14 cellular contexts compared by ENCODE assay signal in genomic region chr13:110360598-110360997, GRCh38. TPM values are rescaled to one million over a fixed set of nuclear protein-coding genes. Genes with fewer than 3 reads are reported as not detected.
DNase-seq lines count a peak whose midpoint lies in the region; ATAC-seq, FAIRE-seq and TF ChIP-seq lines count a peak whose summit lies in the region.
"Had no signal": no experiment of that assay in that cellular context is flagged by ENCODE, and none has a peak within 500 bp of the region (broad histone marks: within the 10 kb centered on the region; RNA-seq: fewer than 3 reads in every experiment).

No MANE protein-coding gene starts in this region.

- peak; percentile 67 for FAIRE-seq in D721Med (lab: Jason Lieb, UNC)

- H3K23ac ChIP-seq in mesenchymal stem cell (ENCODE audit: low read length in 2 of 2), result no peak overlapping the region

- H4K91ac ChIP-seq in mesenchymal stem cell (ENCODE audit: low read length), result peak overlapping the region; percentile 83

- H3K27ac ChIP-seq in brain microvascular endothelial cell, result peak overlapping the region; percentile 100
- H3K27ac ChIP-seq in mesenchymal stem cell (ENCODE audit: low read length, poor library complexity, severe bottlenecking), result peak overlapping the region; percentile 77
- peak overlapping the region; percentile 97 for H3K27ac ChIP-seq in smooth muscle cell (ENCODE audit: low read depth)
- no peak overlapping the region for H3K27ac ChIP-seq in SJCRH30
- H3K27ac ChIP-seq: PC-9, VCaP had no signal

- H2BK120ac ChIP-seq in mesenchymal stem cell (ENCODE audit: low read depth, low read length), result no peak overlapping the region

- peak overlapping the region in 1 of 2 experiments; percentile 40 for H3K18ac ChIP-seq in mesenchymal stem cell (ENCODE audit: low read depth in 1 of 2, low read length in 2 of 2)

- peak overlapping the region; percentile 83 for H4K8ac ChIP-seq in mesenchymal stem cell (ENCODE audit: low read length)

- H3K79me1 ChIP-seq in mesenchymal stem cell (replicated peaks; ENCODE audit: low read length, poor library complexity, severe bottlenecking), result peaks cover 19% of the 10 kb centered on the region

- H3F3A ChIP-seq in smooth muscle cell (ENCODE audit: low read depth), result peaks cover 68% of the 10 kb centered on the region

- H3K27me3 ChIP-seq in brain microvascular endothelial cell (replicated peaks) (no peaks in the 10 kb centered on the region), mesenchymal stem cell (ENCODE audit: control insufficient read depth in 1 of 2, insufficient read depth in 1 of 2, low read length in 2 of 2) (no peaks in the 10 kb centered on the region), smooth muscle cell (ENCODE audit: low read depth) (no peaks in the 10 kb centered on the region), SJCRH30 (no peaks in the 10 kb centered on the region)

- peaks cover 23% of the 10 kb centered on the region for H3K4me1 ChIP-seq in mesenchymal stem cell (ENCODE audit: control insufficient read depth, insufficient read depth, low read depth, low read length)
- H3K4me1 ChIP-seq in smooth muscle cell (ENCODE audit: low read depth), result peaks cover 15% of the 10 kb centered on the region
- H3K4me1 ChIP-seq in SJCRH30, result no peaks in the 10 kb centered on the region

- H3K36me3 ChIP-seq in brain microvascular endothelial cell (replicated peaks) (peaks cover 72% of the 10 kb centered on the region), mesenchymal stem cell (ENCODE audit: control insufficient read depth in 1 of 2, insufficient read depth in 2 of 2, low read depth in 1 of 2, low read length in 2 of 2) (peaks cover 19 to 35% of the 10 kb centered on the region in 2 experiments), smooth muscle cell (ENCODE audit: low read depth) (peaks cover 4% of the 10 kb centered on the region), SJCRH30 (peaks cover 38% of the 10 kb centered on the region)

- peaks cover 92% of the 10 kb centered on the region for H3K79me2 ChIP-seq in smooth muscle cell (ENCODE audit: low read depth)

- peak overlapping the region; percentile 87 for H2AK5ac ChIP-seq in mesenchymal stem cell (ENCODE audit: low read length, severe bottlenecking)

- H2BK5ac ChIP-seq in mesenchymal stem cell (ENCODE audit: low read depth, low read length, poor library complexity, severe bottlenecking), result no peak overlapping the region

- H3K9ac ChIP-seq in mesenchymal stem cell (ENCODE audit: low read length), result peak overlapping the region; percentile 63
- H3K9ac ChIP-seq in smooth muscle cell (ENCODE audit: low read depth), result peak overlapping the region; percentile 78

- H2AFZ ChIP-seq in mesenchymal stem cell (ENCODE audit: low read depth, low read length), result no peak overlapping the region
- no peak overlapping the region for H2AFZ ChIP-seq in smooth muscle cell (ENCODE audit: low read depth)
- H2AFZ ChIP-seq: PC-9 had no signal

- TF ChIP-seq CTCF in D721Med (IDR thresholded peaks at IDR 0.05; ENCODE audit: insufficient read depth, missing control alignments) (no peak), brain microvascular endothelial cell (IDR thresholded peaks at IDR 0.05; ENCODE audit: low read depth, low read length, missing control alignments) (no peak), smooth muscle cell (IDR thresholded peaks at IDR 0.05; ENCODE audit: borderline replicate concordance, insufficient read depth, poor library complexity, severe bottlenecking) (no peak), omental fat pad (IDR thresholded peaks at IDR 0.05) (no peak)

- peaks cover 30% of the 10 kb centered on the region for H4K20me1 ChIP-seq in smooth muscle cell (ENCODE audit: low read depth)

- H3K4me2 ChIP-seq in mesenchymal stem cell (ENCODE audit: low read length, poor library complexity, severe bottlenecking) (no peak overlapping the region), smooth muscle cell (peak overlapping the region; percentile 22)
- H3K4me2 ChIP-seq: PC-9 had no signal

- H3K14ac ChIP-seq in mesenchymal stem cell (ENCODE audit: low read length in 2 of 2), result peak overlapping the region in 1 of 2 experiments; percentile 80

- peak overlapping the region in 1 of 2 experiments; percentile 46 for H3K4ac ChIP-seq in mesenchymal stem cell (ENCODE audit: low read depth in 1 of 2, low read length in 2 of 2)

- H2BK12ac ChIP-seq in mesenchymal stem cell (ENCODE audit: low read length in 2 of 2), result peak overlapping the region; percentile 20 to 87

- H3K4me3 ChIP-seq in brain microvascular endothelial cell (ENCODE audit: low read depth, low read length) (no peak overlapping the region), mesenchymal stem cell (ENCODE audit: insufficient read depth in 1 of 2, low read depth in 1 of 2, low read length in 2 of 2) (no peak overlapping the region), smooth muscle cell (no peak overlapping the region), SJCRH30 (no peak overlapping the region)
- H3K4me3 ChIP-seq: PC-9 had no signal

- H2BK15ac ChIP-seq in mesenchymal stem cell (ENCODE audit: low read depth, poor library complexity, severe bottlenecking), result no peak overlapping the region

- whole genome bisulfite sequencing in mesenchymal stem cell, result 85% methylated on average over 11 of the region's 11 CpGs
- WGBS in smooth muscle cell (ENCODE audit: low lambda C conversion rate), result 70% methylated on average over 11 of the region's 11 CpGs

- in situ Hi-C loops in brain microvascular endothelial cell (cut with HindIII; ENCODE audit: low pct_ligation_motif_present, low sequenced_read_pairs), result no loop called here

- DNase-seq in D721Med (ENCODE audit: insufficient read length, low spot score) (no peak), brain microvascular endothelial cell (no peak), mesenchymal stem cell (no peak), smooth muscle cell (lab: John Stamatoyannopoulos, UW; ENCODE audit: unreplicated experiment) (no peak), omental fat pad (ENCODE audit: low spot score) (no peak), T1000 (lab: John Stamatoyannopoulos, UW) (no peak), SJCRH30 (no peak)
- DNase-seq: GDM1; naive thymus-derived CD4-positive, alpha-beta T cell; NCI-H1930; PC-9; stimulated activated CD4-positive, alpha-beta T cell treated with anti-CD3 and anti-CD28 coated beads, Interleukin-4, amount 100 ng/mL, for 4 hours had no signal

- ATAC-seq in omental fat pad (ENCODE audit: low FRiP score) (no peak), HG02973 (IDR thresholded peaks at IDR 0.05; ENCODE audit: unreplicated experiment) (no peak)
- ATAC-seq: naive thymus-derived CD4-positive, alpha-beta T cell had no signal

- no peaks in the 10 kb centered on the region for H3K9me3 ChIP-seq in mesenchymal stem cell (ENCODE audit: control insufficient read depth, low read length)
- no peaks in the 10 kb centered on the region for H3K9me3 ChIP-seq in smooth muscle cell (replicated peaks; ENCODE audit: low read depth)
- H3K9me3 ChIP-seq in SJCRH30 (replicated peaks), result no peaks in the 10 kb centered on the region

RNA-seq across cellular contexts. Expression of gene COL4A2, which starts 53.5 kb away (rescaled TPM):
- polyA plus RNA-seq in mesenchymal stem cell (2013, experiment 1 of 2), result 2,099 TPM
- polyA plus RNA-seq in mesenchymal stem cell (2013, experiment 2 of 2), result 2,053 TPM
- total RNA-seq in smooth muscle cell (1,456 and 1,535 TPM in 2 replicates), omental fat pad (100 to 1,000 TPM; 380 to 788 (median 684) TPM)
- 2,012 and 2,786 TPM in 2 replicates for polyA plus RNA-seq in smooth muscle cell
- 251 and 258 TPM in 2 replicates for total RNA-seq in SJCRH30 (2014; rRNA removed; shearing (Covaris generic))
- polyA plus RNA-seq: naive thymus-derived CD4-positive, alpha-beta T cell had no signal

RNA-seq across cellular contexts. Expression of gene COL4A1, which starts 53.6 kb away (rescaled TPM):
- 2,271 TPM for polyA plus RNA-seq in mesenchymal stem cell (2013, experiment 1 of 2)
- polyA plus RNA-seq in mesenchymal stem cell (2013, experiment 2 of 2), result 2,270 TPM
- total RNA-seq in smooth muscle cell, result 4,372 and 5,353 TPM in 2 replicates
- 1,844 and 2,409 TPM in 2 replicates for polyA plus RNA-seq in smooth muscle cell
- total RNA-seq in omental fat pad, result 1,000 to 10,000 TPM in 2 of 4 donors, 100 to 1,000 TPM in 2; 611 to 1,113 (median 995) TPM
- total RNA-seq in SJCRH30 (2014; rRNA removed; shearing (Covaris generic)), result 269 and 271 TPM in 2 replicates
- polyA plus RNA-seq: naive thymus-derived CD4-positive, alpha-beta T cell had no signal
